ENCODE assay signal across 12 cellular contexts in genomic region chr7:143519411-143520131, GRCh38. TPM values are rescaled to one million over a fixed set of nuclear protein-coding genes. Genes with fewer than 3 reads are reported as not detected.
DNase-seq lines count a peak whose midpoint lies in the region; ATAC-seq and TF ChIP-seq lines count a peak whose summit lies in the region.
"Had no signal": no experiment of that assay in that cellular context is flagged by ENCODE, and none has a peak within 500 bp of the region (broad histone marks: within the 10 kb centered on the region; RNA-seq: fewer than 3 reads in every experiment).

No MANE protein-coding gene starts in this region.

- TF ChIP-seq CTCF in heart right ventricle (IDR thresholded peaks at IDR 0.05) (no peak), WTC11 (IDR thresholded peaks at IDR 0.05) (no peak)

- no peak overlapping the region for H3K4me3 ChIP-seq in heart right ventricle

- peaks cover 16% of the 10 kb centered on the region for H3K4me1 Mint-ChIP-seq in WTC11

- H3K27ac Mint-ChIP-seq in WTC11 = no peak overlapping the region

- POLR2A ChIA-PET in WTC11 (lab: Charles Lee) = no interaction called here

- no peak overlapping the region for H3K4me3 Mint-ChIP-seq in WTC11

- H3K27me3 ChIP-seq in heart right ventricle = no peaks in the 10 kb centered on the region

- intact Hi-C loops in heart right ventricle (cut with DNase I) = no loop called here
- intact Hi-C loops in Right ventricle myocardium superior (cut with DNase I) = no loop called here
- intact Hi-C loops in left ventricle myocardium superior (cut with micrococcal nuclease) = no loop called here

- H3K36me3 Mint-ChIP-seq in WTC11 = no peaks in the 10 kb centered on the region

- DNase-seq in heart right ventricle (peak in 1 of 2 donors; percentile 65), Right ventricle myocardium superior (no peak), amniotic epithelial cell (ENCODE audit: low read depth) (peak; percentile 84), left ventricle myocardium superior (peak; percentile 40), WTC11 (ENCODE audit: low spot score) (no peak), SK-N-DZ (ENCODE audit: low spot score) (no peak), NCI-H526 treated with DMSO at 0.1 percent for 48 hours (lab: John Stamatoyannopoulos, UW) (no peak)
- DNase-seq: NCI-H1694; stimulated activated CD4-positive, alpha-beta T cell treated with anti-CD3 and anti-CD28 coated beads, Interleukin-2, amount 100 ng/mL, for 24 hours had no signal

- no peaks in the 10 kb centered on the region for H3K36me3 ChIP-seq in heart right ventricle

- H3K4me1 ChIP-seq in heart right ventricle = peaks cover 0 to 26% (median 12%) of the 10 kb centered on the region in 9 donors

- H3K27me3 Mint-ChIP-seq in WTC11 (ENCODE audit: low read depth) = no peaks in the 10 kb centered on the region

- H3K27ac ChIP-seq in heart right ventricle = peak overlapping the region in 4 of 10 donors; percentile 21 to 35 (median 32)
- H3K27ac ChIP-seq: epithelial cell of prostate had no signal

- peak in 6 of 8 donors; percentile 32 to 83 (median 64) for ATAC-seq in heart right ventricle
- no peak for ATAC-seq in Right ventricle myocardium superior (ENCODE audit: poor library complexity)
- peak; percentile 42 for ATAC-seq in left ventricle myocardium superior
- ATAC-seq in WTC11 = no peak
- ATAC-seq in HG03039 (IDR thresholded peaks at IDR 0.05; ENCODE audit: unreplicated experiment) = no peak

- 52 to 58% methylated on average over 7 of the region's 7 CpGs for WGBS in heart right ventricle, 2 donors

- CTCF ChIA-PET in WTC11 (lab: Charles Lee) = no interaction called here

- no peaks in the 10 kb centered on the region for H3K9me3 ChIP-seq in heart right ventricle

- no peaks in the 10 kb centered on the region for H3K9me3 Mint-ChIP-seq in WTC11

TF ChIP-seq in WTC11, 78 proteins besides CTCF, POLR2A, EP300 and RAD21:
- TF ChIP-seq NFYB (CRISPR knock-in tag; conservative IDR thresholded peaks at IDR 0.05; ENCODE audit: low read depth) (no peak), ZBTB21 (CRISPR knock-in tag; IDR thresholded peaks at IDR 0.05; ENCODE audit: borderline replicate concordance) (no peak), FOXP1 (CRISPR knock-in tag; IDR thresholded peaks at IDR 0.05; ENCODE audit: borderline replicate concordance) (no peak), ZNF121 (CRISPR knock-in tag; IDR thresholded peaks at IDR 0.05) (no peak), ZSCAN18 (CRISPR knock-in tag; IDR thresholded peaks at IDR 0.05) (no peak), EMX1 (CRISPR knock-in tag; IDR thresholded peaks at IDR 0.05) (no peak), USF2 (CRISPR knock-in tag; IDR thresholded peaks at IDR 0.05) (no peak), FOXJ3 (CRISPR knock-in tag; IDR thresholded peaks at IDR 0.05; ENCODE audit: borderline replicate concordance) (no peak), ZNF219 (CRISPR knock-in tag; IDR thresholded peaks at IDR 0.05; ENCODE audit: borderline replicate concordance) (no peak), ZNF396 (CRISPR knock-in tag; IDR thresholded peaks at IDR 0.05; ENCODE audit: borderline replicate concordance) (no peak), ELF4 (CRISPR knock-in tag; IDR thresholded peaks at IDR 0.05; ENCODE audit: low read depth) (no peak), ESRRA (CRISPR knock-in tag; IDR thresholded peaks at IDR 0.05; ENCODE audit: borderline replicate concordance) (no peak)
- TF ChIP-seq, protein P1, sequence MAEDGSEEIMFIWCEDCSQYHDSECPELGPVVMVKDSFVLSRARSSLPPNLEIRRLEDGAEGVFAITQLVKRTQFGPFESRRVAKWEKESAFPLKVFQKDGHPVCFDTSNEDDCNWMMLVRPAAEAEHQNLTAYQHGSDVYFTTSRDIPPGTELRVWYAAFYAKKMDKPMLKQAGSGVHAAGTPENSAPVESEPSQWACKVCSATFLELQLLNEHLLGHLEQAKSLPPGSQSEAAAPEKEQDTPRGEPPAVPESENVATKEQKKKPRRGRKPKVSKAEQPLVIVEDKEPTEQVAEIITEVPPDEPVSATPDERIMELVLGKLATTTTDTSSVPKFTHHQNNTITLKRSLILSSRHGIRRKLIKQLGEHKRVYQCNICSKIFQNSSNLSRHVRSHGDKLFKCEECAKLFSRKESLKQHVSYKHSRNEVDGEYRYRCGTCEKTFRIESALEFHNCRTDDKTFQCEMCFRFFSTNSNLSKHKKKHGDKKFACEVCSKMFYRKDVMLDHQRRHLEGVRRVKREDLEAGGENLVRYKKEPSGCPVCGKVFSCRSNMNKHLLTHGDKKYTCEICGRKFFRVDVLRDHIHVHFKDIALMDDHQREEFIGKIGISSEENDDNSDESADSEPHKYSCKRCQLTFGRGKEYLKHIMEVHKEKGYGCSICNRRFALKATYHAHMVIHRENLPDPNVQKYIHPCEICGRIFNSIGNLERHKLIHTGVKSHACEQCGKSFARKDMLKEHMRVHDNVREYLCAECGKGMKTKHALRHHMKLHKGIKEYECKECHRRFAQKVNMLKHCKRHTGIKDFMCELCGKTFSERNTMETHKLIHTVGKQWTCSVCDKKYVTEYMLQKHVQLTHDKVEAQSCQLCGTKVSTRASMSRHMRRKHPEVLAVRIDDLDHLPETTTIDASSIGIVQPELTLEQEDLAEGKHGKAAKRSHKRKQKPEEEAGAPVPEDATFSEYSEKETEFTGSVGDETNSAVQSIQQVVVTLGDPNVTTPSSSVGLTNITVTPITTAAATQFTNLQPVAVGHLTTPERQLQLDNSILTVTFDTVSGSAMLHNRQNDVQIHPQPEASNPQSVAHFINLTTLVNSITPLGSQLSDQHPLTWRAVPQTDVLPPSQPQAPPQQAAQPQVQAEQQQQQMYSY (CRISPR knock-in tag; IDR thresholded peaks at IDR 0.05) = no peak
- TF ChIP-seq, protein P2, sequence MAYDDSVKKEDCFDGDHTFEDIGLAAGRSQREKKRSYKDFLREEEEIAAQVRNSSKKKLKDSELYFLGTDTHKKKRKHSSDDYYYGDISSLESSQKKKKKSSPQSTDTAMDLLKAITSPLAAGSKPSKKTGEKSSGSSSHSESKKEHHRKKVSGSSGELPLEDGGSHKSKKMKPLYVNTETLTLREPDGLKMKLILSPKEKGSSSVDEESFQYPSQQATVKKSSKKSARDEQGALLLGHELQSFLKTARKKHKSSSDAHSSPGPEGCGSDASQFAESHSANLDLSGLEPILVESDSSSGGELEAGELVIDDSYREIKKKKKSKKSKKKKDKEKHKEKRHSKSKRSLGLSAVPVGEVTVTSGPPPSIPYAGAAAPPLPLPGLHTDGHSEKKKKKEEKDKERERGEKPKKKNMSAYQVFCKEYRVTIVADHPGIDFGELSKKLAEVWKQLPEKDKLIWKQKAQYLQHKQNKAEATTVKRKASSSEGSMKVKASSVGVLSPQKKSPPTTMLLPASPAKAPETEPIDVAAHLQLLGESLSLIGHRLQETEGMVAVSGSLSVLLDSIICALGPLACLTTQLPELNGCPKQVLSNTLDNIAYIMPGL (CRISPR knock-in tag; IDR thresholded peaks at IDR 0.05) = no peak

RNA-seq across cellular contexts. Expression of gene TAS2R41, which starts 41.9 kb away (rescaled TPM):
- under 1 TPM in 1 of 10 donors, not detected in 9; 0.40 TPM for total RNA-seq in heart right ventricle
- not detected for polyA plus RNA-seq in heart right ventricle
- not detected for total RNA-seq in Right ventricle myocardium superior
- not detected for total RNA-seq in left ventricle myocardium superior
- 0.31 to 0.44 TPM in 2 of 3 replicates, not detected in the other for total RNA-seq in WTC11 (2021)
- polyA plus RNA-seq in SK-N-DZ (2014; cell fraction: cytosol; rRNA removed) = not detected in 2 replicates
- not detected in 2 replicates for polyA plus RNA-seq in SK-N-DZ (2014; cell fraction: nucleus; rRNA removed)
- polyA plus RNA-seq: neural cell had no signal

RNA-seq across cellular contexts. Expression of gene CTAGE15, which starts 52.0 kb away (rescaled TPM):
- under 1 TPM in 2 of 10 donors, not detected in 8; 0.13 TPM for total RNA-seq in heart right ventricle
- under 1 TPM in 1 of 2 donors, not detected in 1; 0.01 TPM for polyA plus RNA-seq in heart right ventricle
- not detected for total RNA-seq in Right ventricle myocardium superior
- 0.15 TPM for total RNA-seq in left ventricle myocardium superior
- 2.4 to 3.0 TPM (median 2.9 TPM) in 3 replicates for total RNA-seq in WTC11 (2021)
- polyA plus RNA-seq in SK-N-DZ (2014; cell fraction: cytosol; rRNA removed) = not detected in 2 replicates
- polyA plus RNA-seq in SK-N-DZ (2014; cell fraction: nucleus; rRNA removed) = not detected in 2 replicates
- polyA plus RNA-seq: neural cell had no signal

Comparison
In these comparisons a context has a peak if more than half of its experiments do, and no peak if none do; other contexts are left out.
1. ATAC-seq: peak in heart right ventricle (6 of 8) and left ventricle myocardium superior (single experiment); none in Right ventricle myocardium superior (single experiment), WTC11 (single experiment) and HG03039 (single experiment).
2. DNase-seq: peak in amniotic epithelial cell (single experiment) and left ventricle myocardium superior (single experiment); none in Right ventricle myocardium superior (single experiment), WTC11 (single experiment), SK-N-DZ (single experiment) and NCI-H526 treated with DMSO at 0.1 percent for 48 hours (single experiment).